28 cellular contexts compared by ENCODE assay signal in genomic region chr19:33888665-33889064, GRCh38.
"Had no signal": no experiment of that assay in that cellular context is flagged by ENCODE, and none has a peak within 500 bp of the region (broad histone marks: within the 10 kb centered on the region; RNA-seq: fewer than 3 reads in every experiment).

No MANE protein-coding gene starts in this region.

- H3K27ac Mint-ChIP-seq: activated CD4-positive, alpha-beta T cell treated with anti-CD3 and anti-CD28 coated beads for 36 hours; activated CD4-positive, alpha-beta T cell treated with anti-CD3 and anti-CD28 coated beads, Interleukin-2, amount 10 ng/mL, durations not matched to agents 7 days and 5 days; activated CD8-positive, alpha-beta T cell treated with anti-CD3 and anti-CD28 coated beads for 36 hours; activated naive CD8-positive, alpha-beta T cell; activated T-helper 17 cell treated with anti-CD3 and anti-CD28 coated beads, Interleukin-2, amount 50 U/mL, for 72 hours; dendritic cell treated with granulocyte-macrophage colony-stimulating factor and Interleukin-4, amounts not matched to agents 40 ng/mL and 50 ng/mL, for 4 days; endodermal cell had no signal

- H3K27me3 Mint-ChIP-seq: activated T-helper 17 cell treated with anti-CD3 and anti-CD28 coated beads, Interleukin-2, amount 50 U/mL, for 72 hours had no signal

- H3K9me3 Mint-ChIP-seq: activated CD4-positive, alpha-beta T cell treated with anti-CD3 and anti-CD28 coated beads, Interleukin-2, amount 10 ng/mL, durations not matched to agents 7 days and 5 days; activated CD8-positive, alpha-beta T cell treated with anti-CD3 and anti-CD28 coated beads for 36 hours; activated T-cell treated with anti-CD3 and anti-CD28 coated beads, Interleukin-2, amount 50 U/mL, for 4 hours; activated T-helper 17 cell treated with anti-CD3 and anti-CD28 coated beads, Interleukin-2, amount 50 U/mL, for 72 hours; central memory CD8-positive, alpha-beta T cell; dendritic cell treated with granulocyte-macrophage colony-stimulating factor and Interleukin-4, amounts not matched to agents 40 ng/mL and 50 ng/mL, for 4 days; endodermal cell had no signal

- H3K36me3 Mint-ChIP-seq: activated naive CD8-positive, alpha-beta T cell had no signal

- H3K27ac ChIP-seq: brain microvascular endothelial cell, coronary artery, dorsolateral prefrontal cortex, foreskin keratinocyte, gastrocnemius medialis, heart left ventricle had no signal

- H3K27me3 ChIP-seq: brain microvascular endothelial cell, foreskin keratinocyte, gastrocnemius medialis, heart left ventricle had no signal

- H3K4me3 ChIP-seq: coronary artery, dorsolateral prefrontal cortex, gastrocnemius medialis, heart left ventricle had no signal

- H3K4me3 Mint-ChIP-seq: activated CD4-positive, alpha-beta T cell treated with anti-CD3 and anti-CD28 coated beads for 36 hours; activated CD4-positive, alpha-beta T cell treated with anti-CD3 and anti-CD28 coated beads, Interleukin-2, amount 10 ng/mL, durations not matched to agents 7 days and 5 days; activated CD8-positive, alpha-beta T cell treated with anti-CD3 and anti-CD28 coated beads for 36 hours; activated naive CD8-positive, alpha-beta T cell; activated T-cell treated with anti-CD3 and anti-CD28 coated beads, Interleukin-2, amount 50 U/mL, for 4 hours; activated T-helper 17 cell treated with anti-CD3 and anti-CD28 coated beads, Interleukin-2, amount 50 U/mL, for 72 hours; central memory CD8-positive, alpha-beta T cell; dendritic cell treated with granulocyte-macrophage colony-stimulating factor and Interleukin-4, amounts not matched to agents 40 ng/mL and 50 ng/mL, for 4 days; endodermal cell had no signal

- H3K4me1 Mint-ChIP-seq: activated CD4-positive, alpha-beta T cell treated with anti-CD3 and anti-CD28 coated beads for 36 hours; activated T-helper 17 cell treated with anti-CD3 and anti-CD28 coated beads, Interleukin-2, amount 50 U/mL, for 72 hours had no signal

- H3K9me3 ChIP-seq: gastrocnemius medialis, heart left ventricle had no signal

- H3K4me1 ChIP-seq: foreskin keratinocyte had no signal

- ATAC-seq: activated CD4-positive, alpha-beta T cell treated with anti-CD3 and anti-CD28 coated beads for 36 hours; activated CD8-positive, alpha-beta T cell treated with anti-CD3 and anti-CD28 coated beads for 36 hours; activated T-cell treated with anti-CD3 and anti-CD28 coated beads, Interleukin-2, amount 50 U/mL, for 4 hours; activated T-helper 17 cell treated with anti-CD3 and anti-CD28 coated beads, Interleukin-2, amount 50 U/mL, for 72 hours; esophagus mucosa; foreskin keratinocyte; gastrocnemius medialis; heart left ventricle had no signal

- DNase-seq: activated CD4-positive, alpha-beta T cell treated with anti-CD3 and anti-CD28 coated beads for 36 hours; activated CD4-positive, alpha-beta T cell treated with anti-CD3 and anti-CD28 coated beads, Interleukin-2, amount 10 ng/mL, durations not matched to agents 7 days and 5 days; activated CD4-positive, alpha-beta T cell treated with anti-CD3 and anti-CD28 coated beads, Interleukin-2, amount 50 U/mL, for 48 hours; activated CD4-positive, CD25-positive, alpha-beta regulatory T cell; activated CD4-positive, CD25-positive, alpha-beta regulatory T cell treated with anti-CD3 and anti-CD28 coated beads, Interleukin-2, amount 50 U/mL, for 72 hours; activated CD8-positive, alpha-beta memory T cell treated with anti-CD3 and anti-CD28 coated beads for 24 hours; activated CD8-positive, alpha-beta T cell treated with anti-CD3 and anti-CD28 coated beads for 36 hours; activated effector memory CD4-positive, alpha-beta T cell treated with Interleukin-2 at 50 U/mL for 16 hours; activated gamma-delta T cell treated with Interleukin-2 at 50 U/mL for 16 hours; activated naive CD4-positive, alpha-beta T cell treated with anti-CD3 and anti-CD28 coated beads, Interleukin-2, amount 50 U/mL, for 16 hours; activated naive CD4-positive, alpha-beta T cell treated with Interleukin-2 at 50 U/mL for 16 hours; activated T-cell treated with anti-CD3 and anti-CD28 coated beads, Interleukin-2, amount 50 U/mL, for 4 hours; amniotic stem cell; brain microvascular endothelial cell; dorsolateral prefrontal cortex; effector memory CD4-positive, alpha-beta T cell; endodermal cell; foreskin keratinocyte; gastrocnemius medialis; glutamatergic neuron; heart left ventricle; T-helper 2 cell had no signal

- H3K36me3 ChIP-seq: brain microvascular endothelial cell, gastrocnemius medialis, heart left ventricle had no signal
